In the genomic region with DNA sequence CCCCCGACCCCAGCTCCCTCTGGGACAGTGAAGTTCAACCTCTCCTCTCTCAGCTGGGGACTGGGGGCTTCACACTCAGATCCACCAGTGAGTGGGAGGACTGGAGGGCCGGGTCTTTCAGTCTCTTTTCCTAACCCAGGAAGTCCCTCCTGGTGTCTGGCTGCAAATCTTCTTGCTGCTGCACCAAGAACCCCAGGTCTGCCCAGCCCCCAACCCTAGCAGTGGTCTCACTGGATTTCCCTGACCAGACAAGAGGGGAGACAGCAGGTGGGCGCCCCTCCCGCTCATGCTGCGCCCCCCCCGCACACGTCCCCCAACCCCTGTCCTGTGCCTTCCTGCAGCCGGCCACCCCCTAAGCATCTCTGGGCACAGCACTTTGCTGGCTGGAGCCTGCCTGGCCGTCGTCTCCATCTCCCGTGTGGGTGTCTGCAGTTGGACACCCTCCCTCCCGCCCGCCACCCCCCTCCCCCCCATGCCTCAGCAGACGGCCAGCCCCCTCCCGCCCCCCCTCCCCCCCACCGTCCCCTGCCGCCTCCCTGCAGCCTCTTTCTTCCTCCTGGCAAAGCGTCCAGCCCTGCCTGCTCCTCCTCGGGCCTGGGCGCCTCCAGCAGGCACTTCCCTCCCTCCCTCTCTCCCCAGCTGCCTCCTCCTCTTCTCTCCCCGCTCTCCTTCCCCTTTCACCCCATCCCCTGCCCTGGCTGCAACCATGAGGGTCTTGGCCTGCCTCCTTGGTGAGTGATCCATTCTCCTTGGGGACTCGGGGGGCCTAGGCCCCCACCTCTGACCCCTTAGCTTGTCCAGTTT, we compare ENCODE assay signal across 8 cellular contexts. TPM values are rescaled to one million over a fixed set of nuclear protein-coding genes. Genes with fewer than 3 reads are reported as not detected.
DNase-seq lines count a peak whose midpoint lies in the region; ATAC-seq and TF ChIP-seq lines count a peak whose summit lies in the region.

A gene (plus strand): TSS at position 553 of the 804 bp plus-strand sequence. CDS start 154 bp downstream, at position 707.

- peaks cover 6% of the 10 kb centered on the region; the same call in 1 of the 2 replicates for H3K36me3 ChIP-seq in DND-41 (ENCODE audit: insufficient read depth, low read length)
- peaks cover 3 to 9% (median 5%) of the 10 kb centered on the region in 4 donors for H3K36me3 ChIP-seq in esophagus muscularis mucosa
- H3K36me3 ChIP-seq in osteoblast (ENCODE audit: insufficient read depth, low read length) = no peaks in the 10 kb centered on the region

- H3K27ac ChIP-seq in DND-41 (ENCODE audit: low read length) = no peak within 1 kb of the TSS
- H3K27ac ChIP-seq in esophagus muscularis mucosa (replicated peaks in 1 of 4) = peak within 1 kb of the TSS; percentile 93 to 98 (median 96)
- peak within 1 kb of the TSS; percentile 99 for H3K27ac ChIP-seq in osteoblast (ENCODE audit: low read depth, low read length)

- DNase-seq in DND-41 (no peak), OCI-M1 (lab: John Stamatoyannopoulos, UW) (peak; percentile 53), esophagus muscularis mucosa (ENCODE audit: extremely low spot score) (no peak), osteoblast (ENCODE audit: insufficient read length, low spot score, missing footprints) (peak; percentile 98), NCI-H774 (lab: John Stamatoyannopoulos, UW) (no peak), GM19238 (ENCODE audit: insufficient read length, low spot score) (no peak)

- H3K4me1 ChIP-seq in DND-41 (ENCODE audit: insufficient read depth, low read length) (peaks cover 37% of the 10 kb centered on the region), esophagus muscularis mucosa (peaks cover 59 to 100% (median 98%) of the 10 kb centered on the region in 4 donors), osteoblast (ENCODE audit: insufficient read depth, low read length) (peaks cover 52% of the 10 kb centered on the region)

- intact Hi-C loops in esophagus muscularis mucosa (cut with DNase I) = no loop called here

- TF ChIP-seq CTCF in DND-41 (IDR thresholded peaks at IDR 0.05; ENCODE audit: borderline replicate concordance, extremely low read depth, low read length, poor library complexity, severe bottlenecking) (no peak), esophagus muscularis mucosa (IDR thresholded peaks at IDR 0.05) (no peak), osteoblast (IDR thresholded peaks at IDR 0.05; ENCODE audit: extremely low read depth, low read depth, low read length) (no peak)

- H3K79me2 ChIP-seq in DND-41 (ENCODE audit: insufficient read depth, low read length) = peaks cover 9% of the 10 kb centered on the region
- peaks cover 19% of the 10 kb centered on the region for H3K79me2 ChIP-seq in osteoblast (ENCODE audit: insufficient read depth, low read length)

- no peak within 1 kb of the TSS for H3K9ac ChIP-seq in DND-41 (ENCODE audit: low read depth, low read length)

- H3K4me2 ChIP-seq in DND-41 (ENCODE audit: insufficient read depth, low read length) = 0 out of 2 replicates have a peak within 1 kb of the TSS, but pooled peaks have one; percentile 2
- peak within 1 kb of the TSS; percentile 83 for H3K4me2 ChIP-seq in osteoblast (ENCODE audit: insufficient read depth, low read length)

- H3K9me3 ChIP-seq in DND-41 (ENCODE audit: insufficient read depth, low read length, severe bottlenecking) = no peaks in the 10 kb centered on the region
- no peaks in the 10 kb centered on the region for H3K9me3 ChIP-seq in esophagus muscularis mucosa
- H3K9me3 ChIP-seq in osteoblast (ENCODE audit: low read depth, low read length) = no peaks in the 10 kb centered on the region

- 14% methylated on average over 6 of the region's 22 CpGs for WGBS in esophagus muscularis mucosa

- no peaks in the 10 kb centered on the region for H3K27me3 ChIP-seq in DND-41 (ENCODE audit: insufficient read depth, low read length, poor library complexity)
- no peaks in the 10 kb centered on the region for H3K27me3 ChIP-seq in esophagus muscularis mucosa
- no peaks in the 10 kb centered on the region for H3K27me3 ChIP-seq in osteoblast (ENCODE audit: insufficient read depth, low read length)

- peaks cover 4% of the 10 kb centered on the region; the same call in 1 of the 2 replicates for H4K20me1 ChIP-seq in DND-41 (ENCODE audit: insufficient read depth, low read length)
- H4K20me1 ChIP-seq in osteoblast (ENCODE audit: insufficient read depth, low read length) = no peaks in the 10 kb centered on the region

- TF ChIP-seq EP300 in esophagus muscularis mucosa (IDR thresholded peaks at IDR 0.05) = no peak

- ATAC-seq in DND-41 (ENCODE audit: insufficient read depth, low read depth) = no peak
- no peak for ATAC-seq in HG02610 (IDR thresholded peaks at IDR 0.05; ENCODE audit: unreplicated experiment)
- ATAC-seq in HG03108 (IDR thresholded peaks at IDR 0.05; ENCODE audit: unreplicated experiment) = no peak

- no peak within 1 kb of the TSS for H3K4me3 ChIP-seq in DND-41 (ENCODE audit: low read depth in 1 of 2, low read length in 2 of 2)
- peak within 1 kb of the TSS; percentile 18 to 46 (median 41) for H3K4me3 ChIP-seq in esophagus muscularis mucosa
- peak within 1 kb of the TSS; percentile 64 for H3K4me3 ChIP-seq in osteoblast (ENCODE audit: insufficient read depth, low read length)

- no peak within 1 kb of the TSS for H2AFZ ChIP-seq in DND-41 (ENCODE audit: low read depth, low read length)
- H2AFZ ChIP-seq in osteoblast (ENCODE audit: low read length) = peak within 1 kb of the TSS; percentile 56

- no peak for TF ChIP-seq POLR2A in esophagus muscularis mucosa (IDR thresholded peaks at IDR 0.05; ENCODE audit: low read depth)

RNA-seq across cellular contexts. Expression of the gene that starts here (rescaled TPM):
- total RNA-seq in esophagus muscularis mucosa = 10 to 100 TPM in 3 of 4 donors, 1 to 10 TPM in 1; 9.5 to 41.2 (median 14.6) TPM
- total RNA-seq in osteoblast = 22.7 and 77.4 TPM in 2 replicates

Comparison
In these comparisons a context has a peak if more than half of its experiments do, and no peak if none do; other contexts are left out.
1. DNase-seq: peak in OCI-M1 (single experiment) and osteoblast (single experiment); none in DND-41 (single experiment), esophagus muscularis mucosa (single experiment), NCI-H774 (single experiment) and GM19238 (single experiment).
2. H3K4me3 ChIP-seq: peak in esophagus muscularis mucosa (4 of 4) and osteoblast (single experiment); none in DND-41 (0 of 2).